In the genomic region with DNA sequence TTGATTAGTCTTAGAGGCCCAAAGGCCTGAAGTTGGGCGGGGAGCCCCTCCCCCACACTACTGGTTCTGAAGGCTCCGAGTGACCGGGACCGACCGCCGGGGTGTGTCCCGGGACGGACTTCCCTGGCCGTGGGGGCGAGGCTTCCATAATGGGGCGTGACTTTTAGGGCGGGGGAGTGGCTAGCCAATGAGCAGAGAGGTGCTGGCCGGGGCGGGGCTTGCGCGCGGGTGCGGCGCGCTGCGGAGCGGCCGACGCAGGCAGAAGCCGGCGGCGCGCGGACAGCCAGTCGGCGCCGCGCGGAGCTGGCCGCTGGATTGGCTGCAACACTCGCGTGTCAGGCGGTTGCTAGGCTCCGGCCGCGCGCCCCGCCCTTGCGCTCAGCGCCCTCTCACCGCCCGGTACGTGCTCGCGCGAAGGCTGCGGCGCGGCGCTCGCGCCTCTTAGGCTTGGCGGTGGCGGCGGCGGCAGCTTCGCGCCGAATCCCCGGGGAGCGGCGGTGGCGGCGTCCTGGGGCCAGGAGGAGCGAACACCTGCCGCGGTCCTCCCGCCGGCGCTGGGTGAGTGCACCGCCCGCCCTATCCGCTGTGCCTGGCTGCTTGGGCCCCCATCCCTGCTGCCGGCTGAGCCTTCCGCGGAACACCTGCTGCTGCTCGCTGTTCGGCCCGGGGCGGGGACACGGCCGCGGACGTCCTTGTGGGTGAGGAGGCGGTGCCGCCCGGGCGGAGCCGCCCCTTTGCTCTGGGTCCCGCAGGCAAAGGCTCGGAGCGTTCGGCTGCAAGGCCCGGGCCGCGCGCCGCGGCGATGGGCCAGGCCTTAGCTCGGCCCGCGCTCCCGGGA, we compare ENCODE assay signal across 1 cellular context.
TF ChIP-seq lines count a peak whose summit lies in the region.

A gene (plus strand): TSS at position 392 of the 838 bp plus-strand sequence. CDS start 40,268 bp downstream, outside the sequence.

TF ChIP-seq in HepG2, 621 proteins besides CTCF, POLR2A, EP300 and RAD21 (continued from another document and continues in another):
- TF ChIP-seq ZNF619 (CRISPR knock-in tag; IDR thresholded peaks at IDR 0.05) = peak; percentile 31; the same call in 1 of the 2 replicates
- peak; percentile 66 for TF ChIP-seq PHF20 (CRISPR knock-in tag; IDR thresholded peaks at IDR 0.05)
- TF ChIP-seq TMF1 (CRISPR knock-in tag; IDR thresholded peaks at IDR 0.05; ENCODE audit: low read depth) = peak; percentile 61
- peak; percentile 66 for TF ChIP-seq TBX2 (CRISPR knock-in tag; IDR thresholded peaks at IDR 0.05; ENCODE audit: borderline replicate concordance)
- TF ChIP-seq REPIN1 (CRISPR knock-in tag; IDR thresholded peaks at IDR 0.05; ENCODE audit: borderline replicate concordance, low read depth) = 0 out of 2 replicates have a peak, but pooled peaks have one; percentile 14
- no peak for TF ChIP-seq ZBTB1 (CRISPR knock-in tag; IDR thresholded peaks at IDR 0.05; ENCODE audit: borderline replicate concordance)
- no peak for TF ChIP-seq ZNF761 (CRISPR knock-in tag; conservative IDR thresholded peaks at IDR 0.05)
- TF ChIP-seq ZFAT (CRISPR knock-in tag; conservative IDR thresholded peaks at IDR 0.05) = no peak
- 0 out of 2 replicates have a peak, but pooled peaks have one; percentile 75 for TF ChIP-seq ZNF124 (CRISPR knock-in tag; IDR thresholded peaks at IDR 0.05)
- no peak for TF ChIP-seq ZNF383 (CRISPR knock-in tag; IDR thresholded peaks at IDR 0.05; ENCODE audit: borderline replicate concordance)
- peak; percentile 82 for TF ChIP-seq HNRNPLL (IDR thresholded peaks at IDR 0.05; ENCODE audit: low read depth, low read length, poor library complexity, severe bottlenecking)
- TF ChIP-seq FOXK2 (IDR thresholded peaks at IDR 0.05) = no peak
- TF ChIP-seq ZBTB38 (CRISPR knock-in tag; IDR thresholded peaks at IDR 0.05) = peak; percentile 86; the same call in 1 of the 2 replicates
- TF ChIP-seq ZSCAN29 (CRISPR knock-in tag; conservative IDR thresholded peaks at IDR 0.05) = no peak
- TF ChIP-seq SOX13 (IDR thresholded peaks at IDR 0.05) = no peak
- peak in 1 of 2 experiments; percentile 16; a peak in 1 of 4 replicates for TF ChIP-seq SOX13 (CRISPR knock-in tag; conservative IDR thresholded peaks at IDR 0.05 in 1 of 2, IDR thresholded peaks at IDR 0.05 in 1 of 2)
- TF ChIP-seq CBX2 (IDR thresholded peaks at IDR 0.05; ENCODE audit: low read depth, low read length) = no peak
- TF ChIP-seq CBX2 (CRISPR knock-in tag; IDR thresholded peaks at IDR 0.05; ENCODE audit: low read depth) = no peak
- no peak for TF ChIP-seq TEAD3 (CRISPR knock-in tag; optimal IDR thresholded peaks at IDR 0.05; ENCODE audit: borderline replicate concordance)
- TF ChIP-seq SMARCC2 (IDR thresholded peaks at IDR 0.05) = no peak
- TF ChIP-seq ZNF350 (CRISPR knock-in tag; IDR thresholded peaks at IDR 0.05; ENCODE audit: borderline replicate concordance, low read depth) = no peak
- TF ChIP-seq SIX1 (CRISPR knock-in tag; IDR thresholded peaks at IDR 0.05; ENCODE audit: borderline replicate concordance) = no peak
- TF ChIP-seq, protein P1, sequence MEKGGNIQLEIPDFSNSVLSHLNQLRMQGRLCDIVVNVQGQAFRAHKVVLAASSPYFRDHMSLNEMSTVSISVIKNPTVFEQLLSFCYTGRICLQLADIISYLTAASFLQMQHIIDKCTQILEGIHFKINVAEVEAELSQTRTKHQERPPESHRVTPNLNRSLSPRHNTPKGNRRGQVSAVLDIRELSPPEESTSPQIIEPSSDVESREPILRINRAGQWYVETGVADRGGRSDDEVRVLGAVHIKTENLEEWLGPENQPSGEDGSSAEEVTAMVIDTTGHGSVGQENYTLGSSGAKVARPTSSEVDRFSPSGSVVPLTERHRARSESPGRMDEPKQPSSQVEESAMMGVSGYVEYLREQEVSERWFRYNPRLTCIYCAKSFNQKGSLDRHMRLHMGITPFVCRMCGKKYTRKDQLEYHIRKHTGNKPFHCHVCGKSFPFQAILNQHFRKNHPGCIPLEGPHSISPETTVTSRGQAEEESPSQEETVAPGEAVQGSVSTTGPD (CRISPR knock-in tag; IDR thresholded peaks at IDR 0.05) = no peak
- peak; percentile 76 for TF ChIP-seq POLR2G (IDR thresholded peaks at IDR 0.05; ENCODE audit: low read depth, low read length)
- TF ChIP-seq, protein P2, sequence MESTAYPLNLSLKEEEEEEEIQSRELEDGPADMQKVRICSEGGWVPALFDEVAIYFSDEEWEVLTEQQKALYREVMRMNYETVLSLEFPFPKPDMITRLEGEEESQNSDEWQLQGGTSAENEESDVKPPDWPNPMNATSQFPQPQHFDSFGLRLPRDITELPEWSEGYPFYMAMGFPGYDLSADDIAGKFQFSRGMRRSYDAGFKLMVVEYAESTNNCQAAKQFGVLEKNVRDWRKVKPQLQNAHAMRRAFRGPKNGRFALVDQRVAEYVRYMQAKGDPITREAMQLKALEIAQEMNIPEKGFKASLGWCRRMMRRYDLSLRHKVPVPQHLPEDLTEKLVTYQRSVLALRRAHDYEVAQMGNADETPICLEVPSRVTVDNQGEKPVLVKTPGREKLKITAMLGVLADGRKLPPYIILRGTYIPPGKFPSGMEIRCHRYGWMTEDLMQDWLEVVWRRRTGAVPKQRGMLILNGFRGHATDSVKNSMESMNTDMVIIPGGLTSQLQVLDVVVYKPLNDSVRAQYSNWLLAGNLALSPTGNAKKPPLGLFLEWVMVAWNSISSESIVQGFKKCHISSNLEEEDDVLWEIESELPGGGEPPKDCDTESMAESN (CRISPR knock-in tag; conservative IDR thresholded peaks at IDR 0.05) = peak; percentile 90
- TF ChIP-seq TAF15 (IDR thresholded peaks at IDR 0.05; ENCODE audit: low read depth, low read length, poor library complexity, severe bottlenecking) = no peak
- TF ChIP-seq SRY (CRISPR knock-in tag; IDR thresholded peaks at IDR 0.05) = peak; percentile 61; the same call in 1 of the 2 replicates
- peak; percentile 97 for TF ChIP-seq RBFOX2 (IDR thresholded peaks at IDR 0.05; ENCODE audit: low read depth, low read length)
- no peak for TF ChIP-seq ZNF720 (CRISPR knock-in tag; IDR thresholded peaks at IDR 0.05)
- peak; percentile 71 for TF ChIP-seq ELF3 (CRISPR knock-in tag; IDR thresholded peaks at IDR 0.05)
- TF ChIP-seq, protein P3, sequence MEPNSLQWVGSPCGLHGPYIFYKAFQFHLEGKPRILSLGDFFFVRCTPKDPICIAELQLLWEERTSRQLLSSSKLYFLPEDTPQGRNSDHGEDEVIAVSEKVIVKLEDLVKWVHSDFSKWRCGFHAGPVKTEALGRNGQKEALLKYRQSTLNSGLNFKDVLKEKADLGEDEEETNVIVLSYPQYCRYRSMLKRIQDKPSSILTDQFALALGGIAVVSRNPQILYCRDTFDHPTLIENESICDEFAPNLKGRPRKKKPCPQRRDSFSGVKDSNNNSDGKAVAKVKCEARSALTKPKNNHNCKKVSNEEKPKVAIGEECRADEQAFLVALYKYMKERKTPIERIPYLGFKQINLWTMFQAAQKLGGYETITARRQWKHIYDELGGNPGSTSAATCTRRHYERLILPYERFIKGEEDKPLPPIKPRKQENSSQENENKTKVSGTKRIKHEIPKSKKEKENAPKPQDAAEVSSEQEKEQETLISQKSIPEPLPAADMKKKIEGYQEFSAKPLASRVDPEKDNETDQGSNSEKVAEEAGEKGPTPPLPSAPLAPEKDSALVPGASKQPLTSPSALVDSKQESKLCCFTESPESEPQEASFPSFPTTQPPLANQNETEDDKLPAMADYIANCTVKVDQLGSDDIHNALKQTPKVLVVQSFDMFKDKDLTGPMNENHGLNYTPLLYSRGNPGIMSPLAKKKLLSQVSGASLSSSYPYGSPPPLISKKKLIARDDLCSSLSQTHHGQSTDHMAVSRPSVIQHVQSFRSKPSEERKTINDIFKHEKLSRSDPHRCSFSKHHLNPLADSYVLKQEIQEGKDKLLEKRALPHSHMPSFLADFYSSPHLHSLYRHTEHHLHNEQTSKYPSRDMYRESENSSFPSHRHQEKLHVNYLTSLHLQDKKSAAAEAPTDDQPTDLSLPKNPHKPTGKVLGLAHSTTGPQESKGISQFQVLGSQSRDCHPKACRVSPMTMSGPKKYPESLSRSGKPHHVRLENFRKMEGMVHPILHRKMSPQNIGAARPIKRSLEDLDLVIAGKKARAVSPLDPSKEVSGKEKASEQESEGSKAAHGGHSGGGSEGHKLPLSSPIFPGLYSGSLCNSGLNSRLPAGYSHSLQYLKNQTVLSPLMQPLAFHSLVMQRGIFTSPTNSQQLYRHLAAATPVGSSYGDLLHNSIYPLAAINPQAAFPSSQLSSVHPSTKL (CRISPR knock-in tag; IDR thresholded peaks at IDR 0.05) = no peak; the same call in 1 of the 2 replicates
- TF ChIP-seq, protein P4, sequence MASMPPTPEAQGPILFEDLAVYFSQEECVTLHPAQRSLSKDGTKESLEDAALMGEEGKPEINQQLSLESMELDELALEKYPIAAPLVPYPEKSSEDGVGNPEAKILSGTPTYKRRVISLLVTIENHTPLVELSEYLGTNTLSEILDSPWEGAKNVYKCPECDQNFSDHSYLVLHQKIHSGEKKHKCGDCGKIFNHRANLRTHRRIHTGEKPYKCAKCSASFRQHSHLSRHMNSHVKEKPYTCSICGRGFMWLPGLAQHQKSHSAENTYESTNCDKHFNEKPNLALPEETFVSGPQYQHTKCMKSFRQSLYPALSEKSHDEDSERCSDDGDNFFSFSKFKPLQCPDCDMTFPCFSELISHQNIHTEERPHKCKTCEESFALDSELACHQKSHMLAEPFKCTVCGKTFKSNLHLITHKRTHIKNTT (CRISPR knock-in tag; IDR thresholded peaks at IDR 0.05) = no peak
- TF ChIP-seq ZNF713 (CRISPR knock-in tag; IDR thresholded peaks at IDR 0.05) = no peak
- TF ChIP-seq BORCS8-MEF2B (CRISPR knock-in tag; IDR thresholded peaks at IDR 0.05) = 0 out of 2 replicates have a peak, but pooled peaks have one; percentile 72
- TF ChIP-seq KLF12 (CRISPR knock-in tag; IDR thresholded peaks at IDR 0.05; ENCODE audit: borderline replicate concordance) = no peak; the same call in 1 of the 2 replicates
- TF ChIP-seq, protein P5, sequence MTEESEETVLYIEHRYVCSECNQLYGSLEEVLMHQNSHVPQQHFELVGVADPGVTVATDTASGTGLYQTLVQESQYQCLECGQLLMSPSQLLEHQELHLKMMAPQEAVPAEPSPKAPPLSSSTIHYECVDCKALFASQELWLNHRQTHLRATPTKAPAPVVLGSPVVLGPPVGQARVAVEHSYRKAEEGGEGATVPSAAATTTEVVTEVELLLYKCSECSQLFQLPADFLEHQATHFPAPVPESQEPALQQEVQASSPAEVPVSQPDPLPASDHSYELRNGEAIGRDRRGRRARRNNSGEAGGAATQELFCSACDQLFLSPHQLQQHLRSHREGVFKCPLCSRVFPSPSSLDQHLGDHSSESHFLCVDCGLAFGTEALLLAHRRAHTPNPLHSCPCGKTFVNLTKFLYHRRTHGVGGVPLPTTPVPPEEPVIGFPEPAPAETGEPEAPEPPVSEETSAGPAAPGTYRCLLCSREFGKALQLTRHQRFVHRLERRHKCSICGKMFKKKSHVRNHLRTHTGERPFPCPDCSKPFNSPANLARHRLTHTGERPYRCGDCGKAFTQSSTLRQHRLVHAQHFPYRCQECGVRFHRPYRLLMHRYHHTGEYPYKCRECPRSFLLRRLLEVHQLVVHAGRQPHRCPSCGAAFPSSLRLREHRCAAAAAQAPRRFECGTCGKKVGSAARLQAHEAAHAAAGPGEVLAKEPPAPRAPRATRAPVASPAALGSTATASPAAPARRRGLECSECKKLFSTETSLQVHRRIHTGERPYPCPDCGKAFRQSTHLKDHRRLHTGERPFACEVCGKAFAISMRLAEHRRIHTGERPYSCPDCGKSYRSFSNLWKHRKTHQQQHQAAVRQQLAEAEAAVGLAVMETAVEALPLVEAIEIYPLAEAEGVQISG (CRISPR knock-in tag; IDR thresholded peaks at IDR 0.05) = no peak; the same call in none of the 2 replicates
- TF ChIP-seq, protein P6, sequence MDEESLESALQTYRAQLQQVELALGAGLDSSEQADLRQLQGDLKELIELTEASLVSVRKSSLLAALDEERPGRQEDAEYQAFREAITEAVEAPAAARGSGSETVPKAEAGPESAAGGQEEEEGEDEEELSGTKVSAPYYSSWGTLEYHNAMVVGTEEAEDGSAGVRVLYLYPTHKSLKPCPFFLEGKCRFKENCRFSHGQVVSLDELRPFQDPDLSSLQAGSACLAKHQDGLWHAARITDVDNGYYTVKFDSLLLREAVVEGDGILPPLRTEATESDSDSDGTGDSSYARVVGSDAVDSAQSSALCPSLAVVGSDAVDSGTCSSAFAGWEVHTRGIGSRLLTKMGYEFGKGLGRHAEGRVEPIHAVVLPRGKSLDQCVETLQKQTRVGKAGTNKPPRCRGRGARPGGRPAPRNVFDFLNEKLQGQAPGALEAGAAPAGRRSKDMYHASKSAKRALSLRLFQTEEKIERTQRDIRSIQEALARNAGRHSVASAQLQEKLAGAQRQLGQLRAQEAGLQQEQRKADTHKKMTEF (CRISPR knock-in tag; IDR thresholded peaks at IDR 0.05) = no peak; the same call in 1 of the 2 replicates
- TF ChIP-seq ZNF792 (CRISPR knock-in tag; IDR thresholded peaks at IDR 0.05) = no peak; the same call in 1 of the 2 replicates
- no peak for TF ChIP-seq MTA1 (CRISPR knock-in tag; IDR thresholded peaks at IDR 0.05; ENCODE audit: borderline replicate concordance)
- TF ChIP-seq RARG (CRISPR knock-in tag; IDR thresholded peaks at IDR 0.05; ENCODE audit: low read depth) = no peak
- TF ChIP-seq, protein P7, sequence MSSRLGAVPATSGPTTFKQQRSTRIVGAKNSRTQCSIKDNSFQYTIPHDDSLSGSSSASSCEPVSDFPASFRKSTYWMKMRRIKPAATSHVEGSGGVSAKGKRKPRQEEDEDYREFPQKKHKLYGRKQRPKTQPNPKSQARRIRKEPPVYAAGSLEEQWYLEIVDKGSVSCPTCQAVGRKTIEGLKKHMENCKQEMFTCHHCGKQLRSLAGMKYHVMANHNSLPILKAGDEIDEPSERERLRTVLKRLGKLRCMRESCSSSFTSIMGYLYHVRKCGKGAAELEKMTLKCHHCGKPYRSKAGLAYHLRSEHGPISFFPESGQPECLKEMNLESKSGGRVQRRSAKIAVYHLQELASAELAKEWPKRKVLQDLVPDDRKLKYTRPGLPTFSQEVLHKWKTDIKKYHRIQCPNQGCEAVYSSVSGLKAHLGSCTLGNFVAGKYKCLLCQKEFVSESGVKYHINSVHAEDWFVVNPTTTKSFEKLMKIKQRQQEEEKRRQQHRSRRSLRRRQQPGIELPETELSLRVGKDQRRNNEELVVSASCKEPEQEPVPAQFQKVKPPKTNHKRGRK (CRISPR knock-in tag; IDR thresholded peaks at IDR 0.05) = 0 out of 2 replicates have a peak, but pooled peaks have one; percentile 49
- TF ChIP-seq, protein P8, sequence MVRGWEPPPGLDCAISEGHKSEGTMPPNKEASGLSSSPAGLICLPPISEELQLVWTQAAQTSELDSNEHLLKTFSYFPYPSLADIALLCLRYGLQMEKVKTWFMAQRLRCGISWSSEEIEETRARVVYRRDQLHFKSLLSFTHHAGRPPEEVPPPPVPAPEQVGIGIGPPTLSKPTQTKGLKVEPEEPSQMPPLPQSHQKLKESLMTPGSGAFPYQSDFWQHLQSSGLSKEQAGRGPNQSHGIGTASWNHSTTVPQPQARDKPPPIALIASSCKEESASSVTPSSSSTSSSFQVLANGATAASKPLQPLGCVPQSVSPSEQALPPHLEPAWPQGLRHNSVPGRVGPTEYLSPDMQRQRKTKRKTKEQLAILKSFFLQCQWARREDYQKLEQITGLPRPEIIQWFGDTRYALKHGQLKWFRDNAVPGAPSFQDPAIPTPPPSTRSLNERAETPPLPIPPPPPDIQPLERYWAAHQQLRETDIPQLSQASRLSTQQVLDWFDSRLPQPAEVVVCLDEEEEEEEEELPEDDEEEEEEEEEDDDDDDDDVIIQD (CRISPR knock-in tag; IDR thresholded peaks at IDR 0.05; ENCODE audit: low read depth) = no peak
- no peak for TF ChIP-seq SNRNP70 (IDR thresholded peaks at IDR 0.05; ENCODE audit: low read depth, low read length)
- TF ChIP-seq, protein P9, sequence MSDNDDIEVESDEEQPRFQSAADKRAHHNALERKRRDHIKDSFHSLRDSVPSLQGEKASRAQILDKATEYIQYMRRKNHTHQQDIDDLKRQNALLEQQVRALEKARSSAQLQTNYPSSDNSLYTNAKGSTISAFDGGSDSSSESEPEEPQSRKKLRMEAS (IDR thresholded peaks at IDR 0.05) = peak; percentile 63; the same call in 1 of the 2 replicates
- TF ChIP-seq ZNF703 (CRISPR knock-in tag; IDR thresholded peaks at IDR 0.05; ENCODE audit: borderline replicate concordance) = no peak
- TF ChIP-seq ZNF878 (CRISPR knock-in tag; IDR thresholded peaks at IDR 0.05) = no peak
